Comparison of ENCODE assay signal across 8 cellular contexts in genomic region chr1:112808861-112809684, GRCh38.
DNase-seq lines count a peak whose midpoint lies in the region; ATAC-seq and TF ChIP-seq lines count a peak whose summit lies in the region.

No MANE protein-coding gene starts in this region.

- no peak overlapping the region for H3K27ac ChIP-seq in CD4-positive, CD25-positive, alpha-beta regulatory T cell (ENCODE audit: insufficient read depth, low read length, poor library complexity, severe bottlenecking)
- H3K27ac ChIP-seq in WERI-Rb-1: no peak overlapping the region
- no peak overlapping the region for H3K27ac ChIP-seq in breast epithelium

- no peaks in the 10 kb centered on the region for H3K9me3 ChIP-seq in CD4-positive, CD25-positive, alpha-beta regulatory T cell (ENCODE audit: control insufficient read depth in 2 of 2, low read length in 2 of 2)
- H3K9me3 ChIP-seq in WERI-Rb-1 (ENCODE audit: severe bottlenecking): no peaks in the 10 kb centered on the region
- no peaks in the 10 kb centered on the region for H3K9me3 ChIP-seq in breast epithelium

- H3K36me3 Mint-ChIP-seq in CD4-positive, CD25-positive, alpha-beta regulatory T cell: no peaks in the 10 kb centered on the region

- TF ChIP-seq POLR2A in breast epithelium (IDR thresholded peaks at IDR 0.05): no peak

- H3K27me3 ChIP-seq in CD4-positive, CD25-positive, alpha-beta regulatory T cell (ENCODE audit: control insufficient read depth, insufficient read depth, low read length): no peaks in the 10 kb centered on the region
- H3K27me3 ChIP-seq in WERI-Rb-1 (ENCODE audit: insufficient read depth, low read depth, severe bottlenecking) (no peaks in the 10 kb centered on the region), breast epithelium (no peaks in the 10 kb centered on the region)

- no peak overlapping the region for H3K27ac Mint-ChIP-seq in CD4-positive, CD25-positive, alpha-beta regulatory T cell

- H3K4me1 ChIP-seq in CD4-positive, CD25-positive, alpha-beta regulatory T cell (ENCODE audit: control insufficient read depth, insufficient read depth, low read length, poor library complexity, severe bottlenecking): no peaks in the 10 kb centered on the region
- H3K4me1 ChIP-seq in breast epithelium: no peaks in the 10 kb centered on the region

- no peaks in the 10 kb centered on the region for H3K9me3 Mint-ChIP-seq in CD4-positive, CD25-positive, alpha-beta regulatory T cell

- no peak overlapping the region for H3K4me3 Mint-ChIP-seq in CD4-positive, CD25-positive, alpha-beta regulatory T cell

- DNase-seq in CD4-positive, CD25-positive, alpha-beta regulatory T cell: peak; percentile 26 to 51 (median 29)
- DNase-seq in NCI-H2029 (lab: John Stamatoyannopoulos, UW): peak; percentile 45
- DNase-seq in WERI-Rb-1: peak; percentile 86
- peak; percentile 31 to 56 for DNase-seq in breast epithelium (ENCODE audit: low spot score in 2 of 2)
- DNase-seq in iris pigment epithelial cell (ENCODE audit: low read depth): peak; percentile 63
- peak; percentile 25 to 64 for DNase-seq in stimulated activated CD4-positive, alpha-beta T cell treated with anti-CD3 and anti-CD28 coated beads, Interleukin-15, amount 100 ng/mL, for 48 hours (ENCODE audit: low read depth in 2 of 2)

- peaks cover 0 to 3% (median 0%) of the 10 kb centered on the region in 4 donors for H3K4me1 Mint-ChIP-seq in CD4-positive, CD25-positive, alpha-beta regulatory T cell

- no peaks in the 10 kb centered on the region for H3K36me3 ChIP-seq in CD4-positive, CD25-positive, alpha-beta regulatory T cell (ENCODE audit: control insufficient read depth, insufficient read depth, low read length)
- H3K36me3 ChIP-seq in WERI-Rb-1 (no peaks in the 10 kb centered on the region), breast epithelium (no peaks in the 10 kb centered on the region)

- H3K27me3 Mint-ChIP-seq in CD4-positive, CD25-positive, alpha-beta regulatory T cell: peaks cover 16% of the 10 kb centered on the region

- ATAC-seq in CD4-positive, CD25-positive, alpha-beta regulatory T cell (ENCODE audit: low read depth in 2 of 2): peak; percentile 58 to 71
- ATAC-seq in GM21619 (IDR thresholded peaks at IDR 0.05; ENCODE audit: unreplicated experiment) (peak; percentile 65), HG02571 (IDR thresholded peaks at IDR 0.05; ENCODE audit: unreplicated experiment) (no peak)

- H3K4me3 ChIP-seq in CD4-positive, CD25-positive, alpha-beta regulatory T cell (ENCODE audit: low read depth, low read length): no peak overlapping the region
- H3K4me3 ChIP-seq in WERI-Rb-1 (ENCODE audit: low read depth, low read length): no peak overlapping the region
- H3K4me3 ChIP-seq in breast epithelium: no peak overlapping the region

- intact Hi-C loops in breast epithelium (cut with DNase I; ENCODE audit: low total_unique reads): loop anchor here (5.0 kb wide), 1 partner anchor 92 kb away; the partner anchor contains the start of gene PPM1J

- peak; percentile 94 for TF ChIP-seq CTCF in WERI-Rb-1 (IDR thresholded peaks at IDR 0.05; ENCODE audit: low read depth, low read length)
- peak in 2 of 3 donors; percentile 47 to 49 for TF ChIP-seq CTCF in breast epithelium (IDR thresholded peaks at IDR 0.05)

Comparison
In these comparisons a context has a peak if more than half of its experiments do, and no peak if none do; other contexts are left out.
1. DNase-seq: peak in every context shown above with its lines; median percentile 86 in WERI-Rb-1; 63 in iris pigment epithelial cell; 45 in NCI-H2029; 44 in stimulated activated CD4-positive, alpha-beta T cell treated with anti-CD3 and anti-CD28 coated beads, Interleukin-15, amount 100 ng/mL, for 48 hours; 44 in breast epithelium; 29 in CD4-positive, CD25-positive, alpha-beta regulatory T cell.